Comparison of ENCODE assay signal across 19 cellular contexts in genomic region chr5:1661311-1661710, GRCh38.
DNase-seq lines count a peak whose midpoint lies in the region; ATAC-seq and TF ChIP-seq lines count a peak whose summit lies in the region.
"Had no signal": no experiment of that assay in that cellular context is flagged by ENCODE, and none has a peak within 500 bp of the region (broad histone marks: within the 10 kb centered on the region; RNA-seq: fewer than 3 reads in every experiment).

No MANE protein-coding gene starts in this region.

- DNase-seq in Right ventricle myocardium superior (peak; percentile 10), cardiac septum (ENCODE audit: low spot score) (no peak), colonic mucosa (peak; percentile 10), lung (ENCODE audit: low spot score) (peak; percentile 6), upper lobe of right lung (peak; percentile 54)
- DNase-seq in stimulated activated CD4-positive, alpha-beta T cell treated with anti-CD3 and anti-CD28 coated beads, Interleukin-2, amount 100 ng/mL, for 48 hours: no peak
- DNase-seq: ACHN; AML-193; HFFc6; NCI-H1048; NCI-H1436 treated with DMSO at 0.1 percent for 48 hours; NCI-H2029 treated with DMSO at 0.1 percent for 48 hours; NCI-H226; NK-92 treated with Interleukin-12 subunit alpha and Interleukin-12 subunit beta, amount 100 ng/mL, for 24 hours; RPMI8226; SJCRH30 had no signal

- 76 to 86% methylated on average over 13 of the region's 13 CpGs for WGBS in lung, 2 donors

- peaks cover 7% of the 10 kb centered on the region for H3K27me3 ChIP-seq in colonic mucosa
- H3K27me3 ChIP-seq in lung (ENCODE audit: control insufficient read depth, insufficient read depth): no peaks in the 10 kb centered on the region
- peaks cover 54% of the 10 kb centered on the region for H3K27me3 ChIP-seq in upper lobe of right lung
- H3K27me3 ChIP-seq: SJCRH30 had no signal

- ATAC-seq in Right ventricle myocardium superior (ENCODE audit: poor library complexity) (no peak), lung (ENCODE audit: insufficient read depth, low FRiP score) (no peak), upper lobe of right lung (no peak), HG03571 (IDR thresholded peaks at IDR 0.05; ENCODE audit: unreplicated experiment) (no peak)
- ATAC-seq: HepG2 had no signal

- H3K4me3 ChIP-seq in colonic mucosa (no peak overlapping the region), lung (no peak overlapping the region), upper lobe of right lung (no peak overlapping the region)
- H3K4me3 ChIP-seq: SJCRH30 had no signal

- TF ChIP-seq CTCF in colonic mucosa (IDR thresholded peaks at IDR 0.05) (no peak), lung (IDR thresholded peaks at IDR 0.05; ENCODE audit: control extremely low read depth, extremely low read depth) (no peak), upper lobe of right lung (IDR thresholded peaks at IDR 0.05) (no peak)

- H3K9me3 ChIP-seq in colonic mucosa: no peaks in the 10 kb centered on the region
- H3K9me3 ChIP-seq in lung (ENCODE audit: control insufficient read depth in 2 of 2, insufficient read depth in 1 of 2, low read length in 1 of 2): peaks cover 0 to 8% of the 10 kb centered on the region in 2 donors
- H3K9me3 ChIP-seq in upper lobe of right lung: no peaks in the 10 kb centered on the region
- H3K9me3 ChIP-seq: SJCRH30 had no signal

- no peaks in the 10 kb centered on the region for H3K36me3 ChIP-seq in colonic mucosa
- H3K36me3 ChIP-seq in lung (ENCODE audit: control insufficient read depth in 2 of 2, insufficient read depth in 2 of 2, low read length in 2 of 2): no peaks in the 10 kb centered on the region
- H3K36me3 ChIP-seq in upper lobe of right lung: no peaks in the 10 kb centered on the region
- H3K36me3 ChIP-seq: SJCRH30 had no signal

- no peak overlapping the region for H3K27ac ChIP-seq in colonic mucosa
- H3K27ac ChIP-seq in lung (ENCODE audit: low read depth in 1 of 2, low read length in 1 of 2): no peak overlapping the region
- no peak overlapping the region for H3K27ac ChIP-seq in upper lobe of right lung
- H3K27ac ChIP-seq: KMS-11, SJCRH30 had no signal

- H3K9ac ChIP-seq in colonic mucosa (ENCODE audit: low read depth in 2 of 2, low read length in 2 of 2): no peak overlapping the region
- H3K9ac ChIP-seq: KMS-11 had no signal

- no peaks in the 10 kb centered on the region for H3K4me1 ChIP-seq in colonic mucosa
- H3K4me1 ChIP-seq in lung (ENCODE audit: control insufficient read depth in 2 of 2, insufficient read depth in 2 of 2, low read length in 2 of 2): no peaks in the 10 kb centered on the region
- H3K4me1 ChIP-seq in upper lobe of right lung: no peaks in the 10 kb centered on the region
- H3K4me1 ChIP-seq: SJCRH30 had no signal

- intact Hi-C loops in Right ventricle myocardium superior (cut with DNase I) (no loop called here), cardiac septum (cut with DNase I) (no loop called here), colonic mucosa (cut with DNase I) (no loop called here), upper lobe of right lung (cut with DNase I) (no loop called here)

Comparison
In these comparisons a context has a peak if more than half of its experiments do, and no peak if none do; other contexts are left out.
1. DNase-seq: peak in Right ventricle myocardium superior (single experiment), colonic mucosa (single experiment), lung (single experiment) and upper lobe of right lung (single experiment); none in cardiac septum (single experiment) and stimulated activated CD4-positive, alpha-beta T cell treated with anti-CD3 and anti-CD28 coated beads, Interleukin-2, amount 100 ng/mL, for 48 hours (0 of 2).